In genomic region chr22:46852771-46853170, GRCh38 we compare ENCODE assay signal across 16 cellular contexts.
DNase-seq lines count a peak whose midpoint lies in the region; ATAC-seq and TF ChIP-seq lines count a peak whose summit lies in the region.
"Had no signal": no experiment of that assay in that cellular context is flagged by ENCODE, and none has a peak within 500 bp of the region (broad histone marks: within the 10 kb centered on the region; RNA-seq: fewer than 3 reads in every experiment).

No MANE protein-coding gene starts in this region.

- peak overlapping the region; percentile 11 for H3K27ac Mint-ChIP-seq in activated naive CD8-positive, alpha-beta T cell
- H3K27ac Mint-ChIP-seq in activated naive CD8-positive, alpha-beta T cell treated with anti-CD3 and anti-CD28 coated beads, Interleukin-2, amount 50 U/mL, for 24 hours, result no peak overlapping the region
- H3K27ac Mint-ChIP-seq in dendritic cell treated with granulocyte-macrophage colony-stimulating factor and Interleukin-4, amounts not matched to agents 40 ng/mL and 50 ng/mL, for 4 days, result peak overlapping the region; percentile 92
- peak overlapping the region; percentile 41 for H3K27ac Mint-ChIP-seq in nephron progenitor cell
- H3K27ac Mint-ChIP-seq: CD4-positive, alpha-beta T cell had no signal

- H3K27me3 Mint-ChIP-seq in activated naive CD8-positive, alpha-beta T cell, result no peaks in the 10 kb centered on the region
- H3K27me3 Mint-ChIP-seq in activated naive CD8-positive, alpha-beta T cell treated with anti-CD3 and anti-CD28 coated beads, Interleukin-2, amount 50 U/mL, for 24 hours, result no peaks in the 10 kb centered on the region
- H3K27me3 Mint-ChIP-seq in dendritic cell treated with granulocyte-macrophage colony-stimulating factor and Interleukin-4, amounts not matched to agents 40 ng/mL and 50 ng/mL, for 4 days, result no peaks in the 10 kb centered on the region
- no peaks in the 10 kb centered on the region for H3K27me3 Mint-ChIP-seq in nephron progenitor cell (ENCODE audit: low read depth, poor library complexity)
- H3K27me3 Mint-ChIP-seq: CD4-positive, alpha-beta T cell had no signal

- intact Hi-C loops in dendritic cell treated with granulocyte-macrophage colony-stimulating factor and Interleukin-4, amounts not matched to agents 40 ng/mL and 50 ng/mL, for 4 days (cut with micrococcal nuclease), result no loop called here

- H3K9me3 Mint-ChIP-seq in activated naive CD8-positive, alpha-beta T cell (ENCODE audit: low read depth), result no peaks in the 10 kb centered on the region
- no peaks in the 10 kb centered on the region for H3K9me3 Mint-ChIP-seq in activated naive CD8-positive, alpha-beta T cell treated with anti-CD3 and anti-CD28 coated beads, Interleukin-2, amount 50 U/mL, for 24 hours
- H3K9me3 Mint-ChIP-seq in dendritic cell treated with granulocyte-macrophage colony-stimulating factor and Interleukin-4, amounts not matched to agents 40 ng/mL and 50 ng/mL, for 4 days, result no peaks in the 10 kb centered on the region
- H3K9me3 Mint-ChIP-seq in nephron progenitor cell, result peaks cover 5% of the 10 kb centered on the region
- H3K9me3 Mint-ChIP-seq: CD4-positive, alpha-beta T cell had no signal

- H3K4me3 Mint-ChIP-seq in activated naive CD8-positive, alpha-beta T cell, result no peak overlapping the region
- H3K4me3 Mint-ChIP-seq in activated naive CD8-positive, alpha-beta T cell treated with anti-CD3 and anti-CD28 coated beads, Interleukin-2, amount 50 U/mL, for 24 hours, result no peak overlapping the region
- H3K4me3 Mint-ChIP-seq in dendritic cell treated with granulocyte-macrophage colony-stimulating factor and Interleukin-4, amounts not matched to agents 40 ng/mL and 50 ng/mL, for 4 days, result no peak overlapping the region
- H3K4me3 Mint-ChIP-seq in nephron progenitor cell, result no peak overlapping the region
- H3K4me3 Mint-ChIP-seq: CD4-positive, alpha-beta T cell; H9 had no signal

- peaks cover 18% of the 10 kb centered on the region for H3K4me1 Mint-ChIP-seq in activated naive CD8-positive, alpha-beta T cell (ENCODE audit: low read depth)
- peaks cover 9% of the 10 kb centered on the region for H3K4me1 Mint-ChIP-seq in activated naive CD8-positive, alpha-beta T cell treated with anti-CD3 and anti-CD28 coated beads, Interleukin-2, amount 50 U/mL, for 24 hours
- H3K4me1 Mint-ChIP-seq in dendritic cell treated with granulocyte-macrophage colony-stimulating factor and Interleukin-4, amounts not matched to agents 40 ng/mL and 50 ng/mL, for 4 days (ENCODE audit: low read depth), result peaks cover 45% of the 10 kb centered on the region
- peaks cover 49% of the 10 kb centered on the region for H3K4me1 Mint-ChIP-seq in nephron progenitor cell

- TF ChIP-seq CTCF in nephron progenitor cell (IDR thresholded peaks at IDR 0.05), result no peak

- DNase-seq in activated naive CD8-positive, alpha-beta T cell treated with anti-CD3 and anti-CD28 coated beads, Interleukin-2, amount 50 U/mL, for 24 hours, result no peak
- DNase-seq in nephron progenitor cell (no peak), NCI-H146 treated with DMSO at 0.1 percent for 48 hours (lab: John Stamatoyannopoulos, UW; ENCODE audit: unreplicated experiment) (no peak)
- DNase-seq in central memory CD4-positive, alpha-beta T cell, result no peak
- DNase-seq: 8988T; AML-193; CD4-positive, alpha-beta T cell; DMS79 treated with DMSO at 0.1 percent for 48 hours; EL; GM23248; H9 had no signal

- ATAC-seq in activated naive CD8-positive, alpha-beta T cell treated with anti-CD3 and anti-CD28 coated beads, Interleukin-2, amount 50 U/mL, for 24 hours, result no peak
- ATAC-seq in HG03139 (IDR thresholded peaks at IDR 0.05; ENCODE audit: unreplicated experiment) (no peak), GM19463 (IDR thresholded peaks at IDR 0.05; ENCODE audit: unreplicated experiment) (no peak)
- ATAC-seq: K562 had no signal

- peaks cover 11% of the 10 kb centered on the region for H3K36me3 Mint-ChIP-seq in activated naive CD8-positive, alpha-beta T cell
- H3K36me3 Mint-ChIP-seq in activated naive CD8-positive, alpha-beta T cell treated with anti-CD3 and anti-CD28 coated beads, Interleukin-2, amount 50 U/mL, for 24 hours (ENCODE audit: low read depth), result peaks cover 20% of the 10 kb centered on the region
- H3K36me3 Mint-ChIP-seq in dendritic cell treated with granulocyte-macrophage colony-stimulating factor and Interleukin-4, amounts not matched to agents 40 ng/mL and 50 ng/mL, for 4 days (ENCODE audit: low read depth), result peaks cover 93% of the 10 kb centered on the region
- H3K36me3 Mint-ChIP-seq in nephron progenitor cell (ENCODE audit: low read depth), result peaks cover 44% of the 10 kb centered on the region
